ENCODE assay signal across 23 cellular contexts in the genomic region with DNA sequence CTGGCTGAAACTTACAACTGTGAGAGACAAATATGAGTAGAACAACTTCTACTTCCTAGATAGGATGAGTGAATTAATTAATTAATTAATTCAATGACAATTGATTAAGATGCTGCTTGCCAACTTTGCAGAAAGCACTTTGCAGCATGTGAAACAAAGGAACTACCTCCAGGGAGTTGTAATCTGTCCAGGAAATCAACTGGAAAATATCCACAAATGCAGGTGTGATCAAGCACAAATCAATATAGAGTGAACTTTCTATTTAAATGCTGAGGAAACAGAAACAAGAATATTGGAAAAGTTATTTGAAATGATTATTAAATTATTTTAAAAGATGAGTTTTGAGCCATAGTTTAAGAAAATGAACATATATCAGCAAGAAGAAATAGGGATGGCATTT.
DNase-seq lines count a peak whose midpoint lies in the region; ATAC-seq, FAIRE-seq and TF ChIP-seq lines count a peak whose summit lies in the region.
"Had no signal": no experiment of that assay in that cellular context is flagged by ENCODE, and none has a peak within 500 bp of the region (broad histone marks: within the 10 kb centered on the region; RNA-seq: fewer than 3 reads in every experiment).

No MANE protein-coding gene starts in this region.

- H3K4me3 Mint-ChIP-seq in neural progenitor cell = no peak overlapping the region
- H3K4me3 Mint-ChIP-seq: B cell; CD4-positive, alpha-beta T cell; CD8-positive, alpha-beta T cell had no signal

- H3K27me3 ChIP-seq in pancreas (no peaks in the 10 kb centered on the region), neural progenitor cell (no peaks in the 10 kb centered on the region)
- H3K27me3 ChIP-seq: BLaER1 treated with 17β-estradiol and CSF1 and Interleukin-3, amounts not matched to agents 10 nM and 100 nM had no signal

- H3K9ac ChIP-seq in neural progenitor cell = no peak overlapping the region
- H3K9ac ChIP-seq: BLaER1 treated with 17β-estradiol and CSF1 and Interleukin-3, amounts not matched to agents 10 nM and 100 nM had no signal

- peak; percentile 7 for DNase-seq in NCI-H1105 treated with DMSO at 0.1 percent for 48 hours (lab: John Stamatoyannopoulos, UW)
- DNase-seq in NCI-H1105 (lab: John Stamatoyannopoulos, UW) = no peak
- peak; percentile 5 for DNase-seq in NCI-H82 (lab: John Stamatoyannopoulos, UW)
- DNase-seq in NCI-H82 treated with DMSO at 0.1 percent for 48 hours (lab: John Stamatoyannopoulos, UW; ENCODE audit: unreplicated experiment) = no peak
- DNase-seq in NCI-H69 (lab: John Stamatoyannopoulos, UW) = peak; percentile 9
- no peak for DNase-seq in pancreas
- no peak for DNase-seq in neural progenitor cell (ENCODE audit: low spot score)
- DNase-seq: AML-193; Caco-2; Calu3; CD4-positive, alpha-beta T cell; CD8-positive, alpha-beta T cell; DMS79 treated with DMSO at 0.1 percent for 48 hours; GF-D8 had no signal

- no peaks in the 10 kb centered on the region for H3K36me3 ChIP-seq in pancreas
- no peaks in the 10 kb centered on the region for H3K36me3 ChIP-seq in neural progenitor cell
- H3K36me3 ChIP-seq: BLaER1 treated with 17β-estradiol and CSF1 and Interleukin-3, amounts not matched to agents 10 nM and 100 nM had no signal

- H3K4me2 ChIP-seq in neural progenitor cell = no peak overlapping the region
- H3K4me2 ChIP-seq: A549; BLaER1 treated with 17β-estradiol and CSF1 and Interleukin-3, amounts not matched to agents 10 nM and 100 nM had no signal

- intact Hi-C loops in pancreas (cut with DNase I) = no loop called here

- H3K9me3 ChIP-seq in pancreas (no peaks in the 10 kb centered on the region), neural progenitor cell (ENCODE audit: low read depth) (no peaks in the 10 kb centered on the region)
- H3K9me3 ChIP-seq: A549, Caco-2 had no signal

- no peak overlapping the region for H2AFZ ChIP-seq in neural progenitor cell (replicated peaks)

- FAIRE-seq in pancreas (lab: Jason Lieb, UNC) = no peak
- FAIRE-seq: A549, D721Med, G401.6, GM12891, GM18507 had no signal

- peaks cover 20% of the 10 kb centered on the region for H3K4me1 Mint-ChIP-seq in neural progenitor cell
- H3K4me1 Mint-ChIP-seq: B cell had no signal

- no peaks in the 10 kb centered on the region for H4K20me1 ChIP-seq in neural progenitor cell (ENCODE audit: low read depth)
- H4K20me1 ChIP-seq: BLaER1 treated with 17β-estradiol and CSF1 and Interleukin-3, amounts not matched to agents 10 nM and 100 nM had no signal

- no peaks in the 10 kb centered on the region for H3F3A ChIP-seq in neural progenitor cell (ENCODE audit: low read depth)

- no peak overlapping the region for H3K4me3 ChIP-seq in pancreas
- no peak overlapping the region for H3K4me3 ChIP-seq in neural progenitor cell
- H3K4me3 ChIP-seq: A549; BLaER1 treated with 17β-estradiol and CSF1 and Interleukin-3, amounts not matched to agents 10 nM and 100 nM had no signal

- H3K4me1 ChIP-seq in pancreas (peaks cover 7 to 18% (median 10%) of the 10 kb centered on the region in 3 donors), neural progenitor cell (peaks cover 5% of the 10 kb centered on the region)
- H3K4me1 ChIP-seq: A549 had no signal

- no peaks in the 10 kb centered on the region for H3K36me3 Mint-ChIP-seq in neural progenitor cell
- H3K36me3 Mint-ChIP-seq: CD8-positive, alpha-beta T cell had no signal

- TF ChIP-seq CTCF in pancreas (IDR thresholded peaks at IDR 0.05) (no peak), neural progenitor cell (IDR thresholded peaks at IDR 0.05) (no peak)

- H3K79me2 ChIP-seq in neural progenitor cell (ENCODE audit: low read depth) = no peaks in the 10 kb centered on the region

- no peak overlapping the region for H3K27ac Mint-ChIP-seq in neural progenitor cell
- H3K27ac Mint-ChIP-seq: B cell; CD4-positive, alpha-beta T cell; CD8-positive, alpha-beta T cell had no signal

- H3K9me3 Mint-ChIP-seq in neural progenitor cell = no peaks in the 10 kb centered on the region
- H3K9me3 Mint-ChIP-seq: CD4-positive, alpha-beta T cell; CD8-positive, alpha-beta T cell had no signal

- peak in 3 of 4 donors; percentile 60 to 72 (median 69) for ATAC-seq in pancreas
- ATAC-seq: A549; CD8-positive, alpha-beta T cell had no signal

- H3K27ac ChIP-seq in pancreas (peak overlapping the region in 1 of 4 donors; percentile 12), neural progenitor cell (no peak overlapping the region)
- H3K27ac ChIP-seq: 22Rv1; A549; BLaER1 treated with 17β-estradiol and CSF1 and Interleukin-3, amounts not matched to agents 10 nM and 100 nM; C4-2B had no signal

- peaks cover 4% of the 10 kb centered on the region for H3K27me3 Mint-ChIP-seq in neural progenitor cell (ENCODE audit: insufficient read depth, low read depth)
- H3K27me3 Mint-ChIP-seq: CD4-positive, alpha-beta T cell had no signal

Comparison
In these comparisons a context has a peak if more than half of its experiments do, and no peak if none do; other contexts are left out.
1. DNase-seq: peak in NCI-H1105 treated with DMSO at 0.1 percent for 48 hours (single experiment), NCI-H82 (single experiment) and NCI-H69 (single experiment); none in NCI-H1105 (single experiment), NCI-H82 treated with DMSO at 0.1 percent for 48 hours (single experiment), pancreas (0 of 6) and neural progenitor cell (single experiment).